Comparison of ENCODE assay signal across 1 cellular context in the genomic region with DNA sequence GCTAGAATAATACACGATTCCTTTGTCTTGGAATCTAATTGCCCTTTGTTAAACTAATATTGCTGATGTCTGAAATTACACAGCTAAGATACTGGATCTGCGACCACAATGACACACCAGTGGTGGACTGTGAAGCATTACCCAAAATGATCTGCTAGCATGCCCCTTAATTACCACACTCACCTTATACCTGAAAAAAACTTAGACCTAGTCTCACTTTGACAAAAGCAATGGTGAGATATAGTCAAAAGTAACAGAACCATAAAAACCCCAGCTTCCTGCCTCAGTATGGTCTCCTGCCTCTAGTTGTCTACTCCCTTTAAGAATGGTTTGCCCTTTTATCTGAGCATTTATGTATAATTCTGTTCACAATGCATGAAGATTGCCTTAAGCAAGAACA.
TF ChIP-seq lines count a peak whose summit lies in the region.

No MANE protein-coding gene starts in this region.

TF ChIP-seq in GM12878, 131 proteins besides CTCF, POLR2A, EP300 and RAD21:
- TF ChIP-seq NRF1 (conservative IDR thresholded peaks at IDR 0.05; ENCODE audit: low read depth, low read length) (no peak), RUNX3 (IDR thresholded peaks at IDR 0.05; ENCODE audit: low read length) (peak; percentile 30; the same call in 1 of the 2 replicates), ESRRA (IDR thresholded peaks at IDR 0.05; ENCODE audit: low read length) (no peak), SMAD5 (IDR thresholded peaks at IDR 0.05; ENCODE audit: low read depth) (no peak), EGR1 (IDR thresholded peaks at IDR 0.05; ENCODE audit: borderline replicate concordance in 1 of 2, low read depth in 2 of 2, low read length in 2 of 2) (no peak), ATF7 (IDR thresholded peaks at IDR 0.05; ENCODE audit: low read depth) (no peak)
